ENCODE assay signal across 8 cellular contexts in the genomic region with DNA sequence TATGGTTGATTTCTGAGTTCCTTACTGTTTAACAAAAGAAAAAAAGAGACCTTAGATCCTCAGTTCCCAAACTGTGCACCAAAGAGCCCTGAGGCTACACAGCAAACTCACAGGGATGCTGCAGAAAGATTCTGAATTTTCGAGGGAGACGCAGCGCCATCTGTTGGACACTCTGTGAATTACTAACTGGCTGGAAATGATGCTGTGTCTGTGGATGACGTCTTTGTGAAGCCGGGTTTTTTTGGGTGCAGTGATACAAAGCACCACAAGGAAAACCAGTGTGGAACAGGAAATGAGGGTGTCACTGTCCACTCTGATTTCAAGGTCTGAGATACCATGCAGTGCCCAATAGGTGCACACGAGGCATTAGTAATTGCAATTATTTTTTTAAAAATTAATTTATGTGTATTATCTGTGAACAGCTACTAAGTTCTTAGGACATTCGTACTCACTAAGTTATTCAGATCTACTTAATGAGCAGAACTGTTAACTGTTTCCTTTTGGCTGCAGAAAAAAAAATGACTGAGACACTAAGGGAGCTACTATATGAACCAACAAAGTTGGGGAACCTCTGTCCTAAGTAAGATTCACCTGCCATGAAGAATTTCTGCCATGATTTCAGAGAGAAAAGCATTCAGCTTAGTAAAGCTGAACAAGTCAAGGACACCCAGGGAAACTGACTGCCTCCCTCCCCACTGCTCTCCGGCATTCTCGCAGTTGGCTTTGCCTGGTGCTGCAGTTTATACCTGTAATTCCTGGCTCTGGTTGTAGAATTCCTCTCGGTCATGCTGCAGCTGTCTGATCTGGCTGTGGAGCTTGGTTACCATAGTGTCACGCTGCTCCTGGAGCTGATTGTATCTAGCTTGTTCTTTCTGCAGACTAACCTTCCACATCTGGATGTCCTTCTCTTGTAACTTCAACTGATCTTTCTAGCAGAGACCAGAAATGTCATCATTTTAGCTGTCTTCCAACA.
DNase-seq lines count a peak whose midpoint lies in the region; ATAC-seq and TF ChIP-seq lines count a peak whose summit lies in the region.

No MANE protein-coding gene starts in this region.

- DNase-seq in AG08396 (ENCODE audit: low spot score) = peak; percentile 86
- peak; percentile 65 for DNase-seq in GM19238 (ENCODE audit: insufficient read length, low spot score)
- peak; percentile 55 for DNase-seq in NCI-H1105 treated with DMSO at 0.1 percent for 48 hours (lab: John Stamatoyannopoulos, UW)
- DNase-seq in T1000 (lab: John Stamatoyannopoulos, UW) = peak; percentile 29
- peak; percentile 75 for DNase-seq in astrocyte of the cerebellum (ENCODE audit: low read depth)
- peak in 46 of 51 donors; percentile 8 to 85 (median 55) for DNase-seq in hypothalamus (lab: John Stamatoyannopoulos, UW)
- peak; percentile 58 for DNase-seq in smooth muscle cell of the brain vasculature (ENCODE audit: low read depth, low spot score)

- in situ Hi-C loops in astrocyte of the cerebellum (cut with HindIII; ENCODE audit: low sequenced_read_pairs) = no loop called here

- TF ChIP-seq CTCF in astrocyte of the cerebellum (IDR thresholded peaks at IDR 0.05; ENCODE audit: low read depth, low read length, missing control alignments) = peak; percentile 91

- ATAC-seq in HG02642 (IDR thresholded peaks at IDR 0.05; ENCODE audit: poor library complexity, unreplicated experiment) = no peak

- no peak overlapping the region for H3K4me3 ChIP-seq in astrocyte of the cerebellum (ENCODE audit: low read depth, low read length)

Comparison
In these comparisons a context has a peak if more than half of its experiments do, and no peak if none do; other contexts are left out.
1. DNase-seq: peak in every context shown above with its lines; median percentile 86 in AG08396; 75 in astrocyte of the cerebellum; 65 in GM19238; 58 in smooth muscle cell of the brain vasculature; 55 in NCI-H1105 treated with DMSO at 0.1 percent for 48 hours; 55 in hypothalamus; 29 in T1000.